9 cellular contexts compared by ENCODE assay signal in the genomic region with DNA sequence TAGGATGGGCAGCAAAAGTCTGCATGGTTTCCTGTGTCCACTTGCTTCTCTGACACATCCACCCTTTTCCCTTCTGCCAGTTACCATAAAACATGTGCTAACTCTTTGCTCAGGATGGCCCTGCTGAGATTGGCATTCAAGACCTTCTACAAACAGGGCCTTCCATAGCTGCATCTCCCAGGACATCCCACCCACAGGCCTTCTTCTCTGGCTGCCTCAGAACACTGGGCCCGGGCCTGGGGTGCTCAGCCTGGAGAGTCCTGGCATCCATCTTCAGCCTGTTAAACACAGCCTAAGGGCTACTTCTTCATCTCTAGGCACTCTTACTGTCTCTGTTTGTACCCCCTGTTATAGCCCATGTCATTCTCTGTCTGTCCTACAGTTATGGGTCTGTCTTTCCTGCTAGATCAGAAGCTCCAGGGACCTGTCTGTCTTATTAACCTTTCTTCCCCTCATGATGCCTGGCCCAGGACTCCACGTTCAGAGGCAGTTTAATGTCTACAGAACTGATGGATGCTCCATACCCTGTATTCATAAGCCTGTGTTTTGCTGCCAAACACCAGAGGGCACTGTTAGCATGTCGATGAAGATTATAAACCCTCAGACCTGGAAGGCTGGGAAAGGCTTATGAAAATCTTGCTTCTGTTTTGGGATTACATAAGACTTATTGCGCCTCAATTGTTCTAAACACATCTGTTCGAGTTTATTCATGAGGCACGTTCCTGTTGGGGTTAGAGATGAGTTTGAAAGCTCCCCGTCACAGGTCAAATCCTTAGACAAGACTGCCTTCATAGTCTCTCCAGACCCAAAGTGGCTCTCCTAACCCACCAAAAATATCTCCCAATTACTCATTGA. TPM values are rescaled to one million over a fixed set of nuclear protein-coding genes. Genes with fewer than 3 reads are reported as not detected.
DNase-seq lines count a peak whose midpoint lies in the region; ATAC-seq, FAIRE-seq and TF ChIP-seq lines count a peak whose summit lies in the region.
"Had no signal": no experiment of that assay in that cellular context is flagged by ENCODE, and none has a peak within 500 bp of the region (broad histone marks: within the 10 kb centered on the region; RNA-seq: fewer than 3 reads in every experiment).

No MANE protein-coding gene starts in this region.

- FAIRE-seq in GM12892 (lab: Jason Lieb, UNC): peak; percentile 73

- H3K4me1 ChIP-seq in left ventricle myocardium inferior (peaks cover 47% of the 10 kb centered on the region), prostate gland (replicated peaks) (no peaks in the 10 kb centered on the region)

- DNase-seq in GM12892 (ENCODE audit: insufficient read length) (no peak), NCI-H82 (lab: John Stamatoyannopoulos, UW) (peak; percentile 91), amygdala (lab: John Stamatoyannopoulos, UW) (peak in 40 of 56 donors; percentile 5 to 84 (median 42)), left ventricle myocardium inferior (peak; percentile 50), prostate gland (ENCODE audit: low spot score) (peak; percentile 70)

- TF ChIP-seq CTCF in C4-2B (conservative IDR thresholded peaks at IDR 0.05): peak; percentile 82
- TF ChIP-seq CTCF in left ventricle myocardium inferior (IDR thresholded peaks at IDR 0.05; ENCODE audit: borderline replicate concordance): peak; percentile 87
- peak in 3 of 4 experiments; percentile 79 to 85 (median 80) for TF ChIP-seq CTCF in prostate gland (IDR thresholded peaks at IDR 0.05)

- H3K27ac ChIP-seq in C4-2B: no peak overlapping the region
- peak overlapping the region; percentile 79 for H3K27ac ChIP-seq in left ventricle myocardium inferior (replicated peaks)
- H3K27ac ChIP-seq in prostate gland: no peak overlapping the region
- H3K27ac ChIP-seq: SK-N-MC had no signal

- 11% methylated on average over 7 of the region's 7 CpGs for WGBS in prostate gland

- TF ChIP-seq POLR2A in GM12892 (IDR thresholded peaks at IDR 0.05; ENCODE audit: low read depth, low read length) (no peak), prostate gland (IDR thresholded peaks at IDR 0.05) (no peak)

- ATAC-seq in HG03342 (IDR thresholded peaks at IDR 0.05; ENCODE audit: unreplicated experiment): no peak
- ATAC-seq in HG03095 (IDR thresholded peaks at IDR 0.05; ENCODE audit: unreplicated experiment): no peak

- H3K4me3 ChIP-seq in left ventricle myocardium inferior (no peak overlapping the region), prostate gland (no peak overlapping the region)
- H3K4me3 ChIP-seq: SK-N-MC had no signal

- H3K9me3 ChIP-seq in left ventricle myocardium inferior (replicated peaks) (no peaks in the 10 kb centered on the region), prostate gland (no peaks in the 10 kb centered on the region)

- H3K27me3 ChIP-seq in left ventricle myocardium inferior (ENCODE audit: low read depth) (no peaks in the 10 kb centered on the region), prostate gland (replicated peaks; ENCODE audit: insufficient read depth) (no peaks in the 10 kb centered on the region)

- intact Hi-C loops in left ventricle myocardium inferior (cut with micrococcal nuclease) (no loop called here), prostate gland (cut with DNase I) (loop anchor here (2.0 kb wide), 1 partner anchor 18 kb away; no protein-coding TSS in a partner anchor)

- H3K36me3 ChIP-seq in left ventricle myocardium inferior: no peaks in the 10 kb centered on the region
- H3K36me3 ChIP-seq in prostate gland: no peaks in the 10 kb centered on the region

RNA-seq across cellular contexts. Expression of gene SEMA3G, which starts 16.5 kb away (rescaled TPM):
- not detected for polyA plus RNA-seq in GM12892 (2012; ENCODE audit: missing spikeins)
- total RNA-seq in left ventricle myocardium inferior (9.2 TPM), prostate gland (1 to 10 TPM; 3.5 to 7.6 TPM)

RNA-seq across cellular contexts. Expression of gene PHF7, which starts 17.9 kb away (rescaled TPM):
- polyA plus RNA-seq in GM12892 (2012; ENCODE audit: missing spikeins): 8.6 TPM
- total RNA-seq in left ventricle myocardium inferior: 16.8 TPM
- 100 to 1,000 TPM in 1 of 2 donors, 1 to 10 TPM in 1; 6.4 to 176 TPM for total RNA-seq in prostate gland

RNA-seq across cellular contexts. Expression of gene BAP1, which starts 18.6 kb away (rescaled TPM):
- 51.3 TPM for polyA plus RNA-seq in GM12892 (2012; ENCODE audit: missing spikeins)
- total RNA-seq in left ventricle myocardium inferior: 54.2 TPM
- 100 to 1,000 TPM in 1 of 2 donors, 10 to 100 TPM in 1; 70.1 to 107 TPM for total RNA-seq in prostate gland

RNA-seq across cellular contexts. Expression of gene TNNC1, which starts 25.5 kb away (rescaled TPM):
- 1.7 TPM for polyA plus RNA-seq in GM12892 (2012; ENCODE audit: missing spikeins)
- total RNA-seq in left ventricle myocardium inferior: 8,962 TPM
- 100 to 1,000 TPM in 1 of 2 donors, 1 to 10 TPM in 1; 2.7 to 109 TPM for total RNA-seq in prostate gland

RNA-seq across cellular contexts. Expression of gene NISCH, which starts 27.0 kb away (rescaled TPM):
- 19.2 TPM for polyA plus RNA-seq in GM12892 (2012; ENCODE audit: missing spikeins)
- total RNA-seq in left ventricle myocardium inferior (44.3 TPM), prostate gland (100 to 1,000 TPM; 107 to 277 TPM)
